20 cellular contexts compared by ENCODE assay signal in genomic region chr12:94570161-94570560, GRCh38.
DNase-seq lines count a peak whose midpoint lies in the region; ATAC-seq, FAIRE-seq and TF ChIP-seq lines count a peak whose summit lies in the region.
"Had no signal": no experiment of that assay in that cellular context is flagged by ENCODE, and none has a peak within 500 bp of the region (broad histone marks: within the 10 kb centered on the region; RNA-seq: fewer than 3 reads in every experiment).

No MANE protein-coding gene starts in this region.

- H2AFZ ChIP-seq in astrocyte (ENCODE audit: low read depth, low read length) (no peak overlapping the region), GM23338 (no peak overlapping the region)

- peaks cover 7% of the 10 kb centered on the region for H3K4me1 Mint-ChIP-seq in astrocyte (ENCODE audit: low read depth, unreplicated experiment)
- H3K4me1 Mint-ChIP-seq in activated T-helper 1 cell treated with anti-CD3 and anti-CD28 coated beads, Interleukin-12 subunit alpha, Interleukin-12 subunit beta, Interleukin-2, Interleukin-4 antibody, amounts not matched to agents 30 ng/mL and 10 ng/mL and 1 ng/mL, durations not matched to agents 14 hours and 24 hours and 36 hours (ENCODE audit: low read depth): no peaks in the 10 kb centered on the region
- peaks cover 6% of the 10 kb centered on the region; the same call in 2 of the 3 replicates for H3K4me1 Mint-ChIP-seq in GM23338
- H3K4me1 Mint-ChIP-seq in WTC11: peaks cover 3% of the 10 kb centered on the region
- H3K4me1 Mint-ChIP-seq: activated naive CD8-positive, alpha-beta T cell treated with anti-CD3 and anti-CD28 coated beads for 36 hours; CD8-positive, alpha-beta memory T cell had no signal

- H3K27me3 Mint-ChIP-seq in astrocyte (ENCODE audit: low read depth, unreplicated experiment) (no peaks in the 10 kb centered on the region), GM23338 (ENCODE audit: insufficient read depth, low read depth, poor library complexity) (peaks cover 2% of the 10 kb centered on the region), WTC11 (ENCODE audit: low read depth) (no peaks in the 10 kb centered on the region)
- H3K27me3 Mint-ChIP-seq in activated T-helper 1 cell treated with anti-CD3 and anti-CD28 coated beads, Interleukin-12 subunit alpha, Interleukin-12 subunit beta, Interleukin-2, Interleukin-4 antibody, amounts not matched to agents 30 ng/mL and 10 ng/mL and 1 ng/mL, durations not matched to agents 14 hours and 24 hours and 36 hours (ENCODE audit: insufficient read depth): peaks cover 10% of the 10 kb centered on the region
- H3K27me3 Mint-ChIP-seq: natural killer cell treated with Interleukin-12 subunit alpha and Interleukin-12 subunit beta and Interleukin-15 and Interleukin-18, amount 100 ng/mL, for 72 hours had no signal

- CTCF ChIA-PET in WTC11 (lab: Charles Lee): no interaction called here

- 0 out of 2 replicates have a peak, but pooled peaks cover 3% of the 10 kb centered on the region for H3K9me2 ChIP-seq in GM23338 (ENCODE audit: insufficient read depth)

- no peak for TF ChIP-seq CTCF in astrocyte (IDR thresholded peaks at IDR 0.05; ENCODE audit: insufficient read depth, low read depth, low read length)
- TF ChIP-seq CTCF in fibroblast of the aortic adventitia (IDR thresholded peaks at IDR 0.05; ENCODE audit: insufficient read depth, low read length): no peak
- TF ChIP-seq CTCF in GM23338 (conservative IDR thresholded peaks at IDR 0.05; ENCODE audit: low read depth in 2 of 2): no peak
- TF ChIP-seq CTCF in WTC11 (IDR thresholded peaks at IDR 0.05): no peak

- H3K79me2 ChIP-seq in astrocyte (ENCODE audit: insufficient read depth, low read length) (no peaks in the 10 kb centered on the region), GM23338 (replicated peaks; ENCODE audit: insufficient read depth) (no peaks in the 10 kb centered on the region)

- DNase-seq in 8988T: peak; percentile 35
- DNase-seq in HS-5 (ENCODE audit: low read depth): peak; percentile 47
- DNase-seq in astrocyte (ENCODE audit: low read depth): peak; percentile 72
- peak; percentile 56 for DNase-seq in fibroblast of the aortic adventitia (ENCODE audit: low read depth)
- no peak for DNase-seq in activated T-helper 1 cell treated with anti-CD3 and anti-CD28 coated beads, Interleukin-12 subunit alpha, Interleukin-12 subunit beta, Interleukin-2, Interleukin-4 antibody, amounts not matched to agents 30 ng/mL and 10 ng/mL and 1 ng/mL, durations not matched to agents 14 hours and 24 hours and 36 hours (ENCODE audit: low spot score)
- DNase-seq in GM23338 (ENCODE audit: low spot score): no peak
- no peak for DNase-seq in WTC11 (ENCODE audit: low spot score)
- DNase-seq in activated T-cell treated with anti-CD3 and anti-CD28 coated beads, Interleukin-2, amount 50 U/mL, for 1 hour: no peak
- DNase-seq: activated CD4-positive, alpha-beta T cell treated with anti-CD3 and anti-CD28 coated beads for 48 hours; activated CD8-positive, alpha-beta memory T cell treated with anti-CD3 and anti-CD28 coated beads, Interleukin-2, amount 50 U/mL, for 48 hours; activated naive CD8-positive, alpha-beta T cell treated with anti-CD3 and anti-CD28 coated beads for 36 hours; caudate nucleus; CD8-positive, alpha-beta memory T cell; effector CD8-positive, alpha-beta T cell; Kasumi-1; mesenchymal stem cell; NCI-H187; psoas muscle had no signal

- H3K4me1 ChIP-seq in astrocyte (ENCODE audit: insufficient read depth, low read length) (peaks cover 23% of the 10 kb centered on the region), GM23338 (ENCODE audit: insufficient read depth) (no peaks in the 10 kb centered on the region)
- H3K4me1 ChIP-seq: psoas muscle, vagina had no signal

- H3K9me3 Mint-ChIP-seq in astrocyte (ENCODE audit: unreplicated experiment) (no peaks in the 10 kb centered on the region), GM23338 (no peaks in the 10 kb centered on the region), WTC11 (no peaks in the 10 kb centered on the region; the same call in 1 of the 2 replicates)
- H3K9me3 Mint-ChIP-seq in activated T-helper 1 cell treated with anti-CD3 and anti-CD28 coated beads, Interleukin-12 subunit alpha, Interleukin-12 subunit beta, Interleukin-2, Interleukin-4 antibody, amounts not matched to agents 30 ng/mL and 10 ng/mL and 1 ng/mL, durations not matched to agents 14 hours and 24 hours and 36 hours: no peaks in the 10 kb centered on the region
- H3K9me3 Mint-ChIP-seq: activated naive CD8-positive, alpha-beta T cell treated with anti-CD3 and anti-CD28 coated beads for 36 hours; CD8-positive, alpha-beta memory T cell; natural killer cell treated with Interleukin-12 subunit alpha and Interleukin-12 subunit beta and Interleukin-15 and Interleukin-18, amount 100 ng/mL, for 72 hours had no signal

- H3K4me3 Mint-ChIP-seq in astrocyte (ENCODE audit: unreplicated experiment) (no peak overlapping the region), GM23338 (no peak overlapping the region), WTC11 (no peak overlapping the region)
- no peak overlapping the region for H3K4me3 Mint-ChIP-seq in activated T-helper 1 cell treated with anti-CD3 and anti-CD28 coated beads, Interleukin-12 subunit alpha, Interleukin-12 subunit beta, Interleukin-2, Interleukin-4 antibody, amounts not matched to agents 30 ng/mL and 10 ng/mL and 1 ng/mL, durations not matched to agents 14 hours and 24 hours and 36 hours
- H3K4me3 Mint-ChIP-seq: activated naive CD8-positive, alpha-beta T cell treated with anti-CD3 and anti-CD28 coated beads for 36 hours; CD8-positive, alpha-beta memory T cell; natural killer cell treated with Interleukin-12 subunit alpha and Interleukin-12 subunit beta and Interleukin-15 and Interleukin-18, amount 100 ng/mL, for 72 hours had no signal

- no peaks in the 10 kb centered on the region for H3K36me3 ChIP-seq in astrocyte (ENCODE audit: insufficient read depth, low read length)
- H3K36me3 ChIP-seq in GM23338 (ENCODE audit: insufficient read depth): no peaks in the 10 kb centered on the region

- no peak overlapping the region for H3K27ac Mint-ChIP-seq in astrocyte (ENCODE audit: unreplicated experiment)
- no peak overlapping the region for H3K27ac Mint-ChIP-seq in activated T-helper 1 cell treated with anti-CD3 and anti-CD28 coated beads, Interleukin-12 subunit alpha, Interleukin-12 subunit beta, Interleukin-2, Interleukin-4 antibody, amounts not matched to agents 30 ng/mL and 10 ng/mL and 1 ng/mL, durations not matched to agents 14 hours and 24 hours and 36 hours
- no peak overlapping the region for H3K27ac Mint-ChIP-seq in GM23338
- H3K27ac Mint-ChIP-seq in WTC11: no peak overlapping the region
- H3K27ac Mint-ChIP-seq: activated naive CD8-positive, alpha-beta T cell treated with anti-CD3 and anti-CD28 coated beads for 36 hours; natural killer cell treated with Interleukin-12 subunit alpha and Interleukin-12 subunit beta and Interleukin-15 and Interleukin-18, amount 100 ng/mL, for 72 hours had no signal

- no peak overlapping the region for H3K9ac ChIP-seq in astrocyte (ENCODE audit: low read length)

- intact Hi-C loops in activated T-helper 1 cell treated with anti-CD3 and anti-CD28 coated beads, Interleukin-12 subunit alpha, Interleukin-12 subunit beta, Interleukin-2, Interleukin-4 antibody, amounts not matched to agents 30 ng/mL and 10 ng/mL and 1 ng/mL, durations not matched to agents 14 hours and 24 hours and 36 hours (cut with micrococcal nuclease): no loop called here

- H3F3A ChIP-seq in GM23338 (replicated peaks; ENCODE audit: low read depth): no peaks in the 10 kb centered on the region

- peaks cover 5% of the 10 kb centered on the region for H3K27me3 ChIP-seq in astrocyte (ENCODE audit: insufficient read depth, low read length)
- H3K27me3 ChIP-seq in GM23338 (ENCODE audit: insufficient read depth): no peaks in the 10 kb centered on the region
- H3K27me3 ChIP-seq: vagina had no signal

- H4K20me1 ChIP-seq in astrocyte (ENCODE audit: insufficient read depth, low read length): no peaks in the 10 kb centered on the region
- no peaks in the 10 kb centered on the region for H4K20me1 ChIP-seq in GM23338 (replicated peaks; ENCODE audit: insufficient read depth)

- H3K4me3 ChIP-seq in astrocyte (ENCODE audit: insufficient read depth, low read depth, low read length) (no peak overlapping the region), fibroblast of the aortic adventitia (ENCODE audit: low read depth, low read length) (no peak overlapping the region), GM23338 (no peak overlapping the region)
- H3K4me3 ChIP-seq: psoas muscle, vagina had no signal

- H3K4me2 ChIP-seq in astrocyte (ENCODE audit: low read length) (peak overlapping the region; percentile 56), GM23338 (no peak overlapping the region)

- no peak overlapping the region for H3K27ac ChIP-seq in astrocyte (ENCODE audit: low read depth, low read length)
- no peak overlapping the region for H3K27ac ChIP-seq in GM23338 (ENCODE audit: low read depth)
- H3K27ac ChIP-seq: psoas muscle, vagina had no signal

- ATAC-seq in GM23338: no peak
- ATAC-seq in WTC11: no peak
- ATAC-seq: natural killer cell treated with Interleukin-12 subunit alpha and Interleukin-12 subunit beta and Interleukin-15 and Interleukin-18, amount 100 ng/mL, for 72 hours; psoas muscle had no signal

- H3K9me3 ChIP-seq in astrocyte (ENCODE audit: insufficient read depth, low read depth, low read length): no peaks in the 10 kb centered on the region
- H3K9me3 ChIP-seq: psoas muscle, vagina had no signal

- FAIRE-seq in astrocyte (lab: Jason Lieb, UNC): no peak

- H3K36me3 Mint-ChIP-seq in astrocyte (ENCODE audit: low read depth, unreplicated experiment) (no peaks in the 10 kb centered on the region), GM23338 (ENCODE audit: low read depth) (no peaks in the 10 kb centered on the region), WTC11 (no peaks in the 10 kb centered on the region)
- H3K36me3 Mint-ChIP-seq in activated T-helper 1 cell treated with anti-CD3 and anti-CD28 coated beads, Interleukin-12 subunit alpha, Interleukin-12 subunit beta, Interleukin-2, Interleukin-4 antibody, amounts not matched to agents 30 ng/mL and 10 ng/mL and 1 ng/mL, durations not matched to agents 14 hours and 24 hours and 36 hours (ENCODE audit: low read depth): no peaks in the 10 kb centered on the region

- POLR2A ChIA-PET in WTC11 (lab: Charles Lee): no interaction called here

TF ChIP-seq in WTC11, 78 proteins besides CTCF, POLR2A, EP300 and RAD21 (continues in another document):
- no peak for TF ChIP-seq IRF1 (CRISPR knock-in tag; IDR thresholded peaks at IDR 0.05)
- no peak for TF ChIP-seq JUN (CRISPR knock-in tag; IDR thresholded peaks at IDR 0.05)

Comparison
In these comparisons a context has a peak if more than half of its experiments do, and no peak if none do; other contexts are left out.
1. DNase-seq: peak in 8988T (single experiment), HS-5 (single experiment), astrocyte (single experiment) and fibroblast of the aortic adventitia (single experiment); none in activated T-helper 1 cell treated with anti-CD3 and anti-CD28 coated beads, Interleukin-12 subunit alpha, Interleukin-12 subunit beta, Interleukin-2, Interleukin-4 antibody, amounts not matched to agents 30 ng/mL and 10 ng/mL and 1 ng/mL, durations not matched to agents 14 hours and 24 hours and 36 hours (single experiment), GM23338 (single experiment), WTC11 (single experiment) and activated T-cell treated with anti-CD3 and anti-CD28 coated beads, Interleukin-2, amount 50 U/mL, for 1 hour (single experiment).